In the genomic region with DNA sequence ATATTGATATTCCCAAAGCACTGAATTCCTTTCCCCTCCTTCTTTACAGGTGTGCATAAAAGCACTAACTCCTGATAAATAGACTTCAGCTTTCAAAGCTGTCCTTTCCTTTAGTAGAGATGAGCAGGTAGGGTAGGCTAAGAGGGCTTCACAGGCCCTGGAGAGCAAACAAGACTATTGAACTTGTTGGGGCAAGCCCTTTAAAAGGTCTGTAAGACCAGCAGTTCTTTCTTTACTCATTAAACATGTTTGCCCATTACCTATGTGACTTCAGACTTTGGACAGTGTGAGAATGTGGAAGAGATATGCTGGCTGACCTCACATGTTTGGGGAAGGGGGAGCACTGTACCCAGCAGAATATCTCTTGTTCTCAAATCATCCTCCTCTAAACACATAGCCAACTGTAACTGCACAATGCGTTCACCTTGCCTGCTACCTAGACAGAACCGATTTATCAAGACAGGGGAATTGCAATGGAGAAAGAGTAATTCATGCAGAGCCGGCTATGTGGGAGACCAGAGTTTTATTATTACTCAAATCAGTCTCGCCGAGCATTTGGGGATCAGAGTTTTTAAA, we compare ENCODE assay signal across 2 cellular contexts.
A peak's percentile ranks its signal among the peaks of the same experiment; 100 is the strongest.
TF ChIP-seq lines count a peak whose summit lies in the region.

No MANE protein-coding gene starts in this region.

TF ChIP-seq in H1, 55 proteins besides CTCF, POLR2A, EP300 and RAD21:
- TF ChIP-seq EZH2 (IDR thresholded peaks at IDR 0.05; ENCODE audit: low read depth, low read length, severe bottlenecking) = no peak
- TF ChIP-seq CBX5 (IDR thresholded peaks at IDR 0.05; ENCODE audit: low read depth, low read length) = no peak
- no peak for TF ChIP-seq NANOG (IDR thresholded peaks at IDR 0.05; ENCODE audit: insufficient read depth, low read depth, low read length, poor library complexity, severe bottlenecking)
- TF ChIP-seq YY1 (IDR thresholded peaks at IDR 0.05; ENCODE audit: low read depth, low read length) = no peak
- no peak for TF ChIP-seq SIN3A (conservative IDR thresholded peaks at IDR 0.05 in 1 of 2, IDR thresholded peaks at IDR 0.05 in 1 of 2; ENCODE audit: low read depth in 1 of 2, low read length in 2 of 2)
- TF ChIP-seq KDM5A (IDR thresholded peaks at IDR 0.05; ENCODE audit: low read length) = no peak
- no peak for TF ChIP-seq RNF2 (IDR thresholded peaks at IDR 0.05; ENCODE audit: borderline replicate concordance, low read depth, low read length, missing control alignments, poor library complexity, severe bottlenecking)
- no peak for TF ChIP-seq PHF8 (conservative IDR thresholded peaks at IDR 0.05; ENCODE audit: low read depth, low read length)
- TF ChIP-seq CHD1 (IDR thresholded peaks at IDR 0.05; ENCODE audit: low read depth, low read length) = no peak
- TF ChIP-seq TBP (IDR thresholded peaks at IDR 0.05; ENCODE audit: low read depth, low read length) = no peak
- no peak for TF ChIP-seq KDM1A (IDR thresholded peaks at IDR 0.05; ENCODE audit: borderline replicate concordance, low read length)

TF ChIP-seq in HepG2, 621 proteins besides CTCF, POLR2A, EP300 and RAD21 (continues in another document):
- TF ChIP-seq, protein P1, sequence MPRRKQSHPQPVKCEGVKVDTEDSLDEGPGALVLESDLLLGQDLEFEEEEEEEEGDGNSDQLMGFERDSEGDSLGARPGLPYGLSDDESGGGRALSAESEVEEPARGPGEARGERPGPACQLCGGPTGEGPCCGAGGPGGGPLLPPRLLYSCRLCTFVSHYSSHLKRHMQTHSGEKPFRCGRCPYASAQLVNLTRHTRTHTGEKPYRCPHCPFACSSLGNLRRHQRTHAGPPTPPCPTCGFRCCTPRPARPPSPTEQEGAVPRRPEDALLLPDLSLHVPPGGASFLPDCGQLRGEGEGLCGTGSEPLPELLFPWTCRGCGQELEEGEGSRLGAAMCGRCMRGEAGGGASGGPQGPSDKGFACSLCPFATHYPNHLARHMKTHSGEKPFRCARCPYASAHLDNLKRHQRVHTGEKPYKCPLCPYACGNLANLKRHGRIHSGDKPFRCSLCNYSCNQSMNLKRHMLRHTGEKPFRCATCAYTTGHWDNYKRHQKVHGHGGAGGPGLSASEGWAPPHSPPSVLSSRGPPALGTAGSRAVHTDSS (CRISPR knock-in tag; conservative IDR thresholded peaks at IDR 0.05) = no peak
- TF ChIP-seq JDP2 (CRISPR knock-in tag; IDR thresholded peaks at IDR 0.05; ENCODE audit: borderline replicate concordance) = no peak
- TF ChIP-seq, protein P2, sequence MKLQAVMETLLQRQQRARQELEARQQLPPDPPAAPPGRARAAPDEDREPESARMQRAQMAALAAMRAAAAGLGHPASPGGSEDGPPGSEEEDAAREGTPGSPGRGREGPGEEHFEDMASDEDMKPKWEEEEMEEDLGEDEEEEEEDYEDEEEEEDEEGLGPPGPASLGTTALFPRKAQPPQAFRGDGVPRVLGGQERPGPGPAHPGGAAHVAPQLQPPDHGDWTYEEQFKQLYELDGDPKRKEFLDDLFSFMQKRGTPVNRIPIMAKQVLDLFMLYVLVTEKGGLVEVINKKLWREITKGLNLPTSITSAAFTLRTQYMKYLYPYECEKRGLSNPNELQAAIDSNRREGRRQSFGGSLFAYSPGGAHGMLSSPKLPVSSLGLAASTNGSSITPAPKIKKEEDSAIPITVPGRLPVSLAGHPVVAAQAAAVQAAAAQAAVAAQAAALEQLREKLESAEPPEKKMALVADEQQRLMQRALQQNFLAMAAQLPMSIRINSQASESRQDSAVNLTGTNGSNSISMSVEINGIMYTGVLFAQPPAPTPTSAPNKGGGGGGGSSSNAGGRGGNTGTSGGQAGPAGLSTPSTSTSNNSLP (IDR thresholded peaks at IDR 0.05; ENCODE audit: low read depth, low read length) = peak; percentile 71; the same call in 1 of the 2 replicates
- TF ChIP-seq ZNF670 (CRISPR knock-in tag; IDR thresholded peaks at IDR 0.05; ENCODE audit: borderline replicate concordance) = 0 out of 2 replicates have a peak, but pooled peaks have one; percentile 52
- TF ChIP-seq, protein P3, sequence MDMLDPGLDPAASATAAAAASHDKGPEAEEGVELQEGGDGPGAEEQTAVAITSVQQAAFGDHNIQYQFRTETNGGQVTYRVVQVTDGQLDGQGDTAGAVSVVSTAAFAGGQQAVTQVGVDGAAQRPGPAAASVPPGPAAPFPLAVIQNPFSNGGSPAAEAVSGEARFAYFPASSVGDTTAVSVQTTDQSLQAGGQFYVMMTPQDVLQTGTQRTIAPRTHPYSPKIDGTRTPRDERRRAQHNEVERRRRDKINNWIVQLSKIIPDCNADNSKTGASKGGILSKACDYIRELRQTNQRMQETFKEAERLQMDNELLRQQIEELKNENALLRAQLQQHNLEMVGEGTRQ (IDR thresholded peaks at IDR 0.05; ENCODE audit: low read depth, low read length) = no peak
- TF ChIP-seq, protein P3 (CRISPR knock-in tag; IDR thresholded peaks at IDR 0.05; ENCODE audit: borderline replicate concordance) = peak; percentile 47; the same call in 1 of the 2 replicates
- TF ChIP-seq, protein P4, sequence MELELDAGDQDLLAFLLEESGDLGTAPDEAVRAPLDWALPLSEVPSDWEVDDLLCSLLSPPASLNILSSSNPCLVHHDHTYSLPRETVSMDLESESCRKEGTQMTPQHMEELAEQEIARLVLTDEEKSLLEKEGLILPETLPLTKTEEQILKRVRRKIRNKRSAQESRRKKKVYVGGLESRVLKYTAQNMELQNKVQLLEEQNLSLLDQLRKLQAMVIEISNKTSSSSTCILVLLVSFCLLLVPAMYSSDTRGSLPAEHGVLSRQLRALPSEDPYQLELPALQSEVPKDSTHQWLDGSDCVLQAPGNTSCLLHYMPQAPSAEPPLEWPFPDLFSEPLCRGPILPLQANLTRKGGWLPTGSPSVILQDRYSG (CRISPR knock-in tag; IDR thresholded peaks at IDR 0.05) = no peak
- TF ChIP-seq, protein P5, sequence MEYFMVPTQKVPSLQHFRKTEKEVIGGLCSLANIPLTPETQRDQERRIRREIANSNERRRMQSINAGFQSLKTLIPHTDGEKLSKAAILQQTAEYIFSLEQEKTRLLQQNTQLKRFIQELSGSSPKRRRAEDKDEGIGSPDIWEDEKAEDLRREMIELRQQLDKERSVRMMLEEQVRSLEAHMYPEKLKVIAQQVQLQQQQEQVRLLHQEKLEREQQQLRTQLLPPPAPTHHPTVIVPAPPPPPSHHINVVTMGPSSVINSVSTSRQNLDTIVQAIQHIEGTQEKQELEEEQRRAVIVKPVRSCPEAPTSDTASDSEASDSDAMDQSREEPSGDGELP (IDR thresholded peaks at IDR 0.05; ENCODE audit: borderline replicate concordance, low read depth) = peak; percentile 77; the same call in 1 of the 2 replicates
- TF ChIP-seq TBX3 (IDR thresholded peaks at IDR 0.05; ENCODE audit: borderline replicate concordance) = peak; percentile 70; the same call in 1 of the 2 replicates
- TF ChIP-seq MEIS1 (CRISPR knock-in tag; IDR thresholded peaks at IDR 0.05; ENCODE audit: borderline replicate concordance) = 0 out of 2 replicates have a peak, but pooled peaks have one; percentile 45
- TF ChIP-seq, protein P6, sequence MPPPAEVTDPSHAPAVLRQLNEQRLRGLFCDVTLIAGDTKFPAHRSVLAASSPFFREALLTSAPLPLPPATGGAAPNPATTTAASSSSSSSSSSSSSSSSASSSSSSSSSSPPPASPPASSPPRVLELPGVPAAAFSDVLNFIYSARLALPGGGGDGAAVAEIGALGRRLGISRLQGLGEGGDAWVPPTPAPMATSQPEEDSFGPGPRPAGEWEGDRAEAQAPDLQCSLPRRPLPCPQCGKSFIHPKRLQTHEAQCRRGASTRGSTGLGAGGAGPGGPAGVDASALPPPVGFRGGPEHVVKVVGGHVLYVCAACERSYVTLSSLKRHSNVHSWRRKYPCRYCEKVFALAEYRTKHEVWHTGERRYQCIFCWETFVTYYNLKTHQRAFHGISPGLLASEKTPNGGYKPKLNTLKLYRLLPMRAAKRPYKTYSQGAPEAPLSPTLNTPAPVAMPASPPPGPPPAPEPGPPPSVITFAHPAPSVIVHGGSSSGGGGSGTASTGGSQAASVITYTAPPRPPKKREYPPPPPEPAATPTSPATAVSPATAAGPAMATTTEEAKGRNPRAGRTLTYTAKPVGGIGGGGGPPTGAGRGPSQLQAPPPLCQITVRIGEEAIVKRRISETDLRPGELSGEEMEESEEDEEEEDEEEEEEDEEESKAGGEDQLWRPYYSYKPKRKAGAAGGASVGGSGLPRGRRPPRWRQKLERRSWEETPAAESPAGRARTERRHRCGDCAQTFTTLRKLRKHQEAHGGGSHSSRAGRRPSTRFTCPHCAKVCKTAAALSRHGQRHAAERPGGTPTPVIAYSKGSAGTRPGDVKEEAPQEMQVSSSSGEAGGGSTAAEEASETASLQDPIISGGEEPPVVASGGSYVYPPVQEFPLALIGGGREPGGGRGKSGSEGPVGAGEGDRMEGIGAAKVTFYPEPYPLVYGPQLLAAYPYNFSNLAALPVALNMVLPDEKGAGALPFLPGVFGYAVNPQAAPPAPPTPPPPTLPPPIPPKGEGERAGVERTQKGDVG (CRISPR knock-in tag; IDR thresholded peaks at IDR 0.05; ENCODE audit: borderline replicate concordance) = no peak
- TF ChIP-seq, protein P7, sequence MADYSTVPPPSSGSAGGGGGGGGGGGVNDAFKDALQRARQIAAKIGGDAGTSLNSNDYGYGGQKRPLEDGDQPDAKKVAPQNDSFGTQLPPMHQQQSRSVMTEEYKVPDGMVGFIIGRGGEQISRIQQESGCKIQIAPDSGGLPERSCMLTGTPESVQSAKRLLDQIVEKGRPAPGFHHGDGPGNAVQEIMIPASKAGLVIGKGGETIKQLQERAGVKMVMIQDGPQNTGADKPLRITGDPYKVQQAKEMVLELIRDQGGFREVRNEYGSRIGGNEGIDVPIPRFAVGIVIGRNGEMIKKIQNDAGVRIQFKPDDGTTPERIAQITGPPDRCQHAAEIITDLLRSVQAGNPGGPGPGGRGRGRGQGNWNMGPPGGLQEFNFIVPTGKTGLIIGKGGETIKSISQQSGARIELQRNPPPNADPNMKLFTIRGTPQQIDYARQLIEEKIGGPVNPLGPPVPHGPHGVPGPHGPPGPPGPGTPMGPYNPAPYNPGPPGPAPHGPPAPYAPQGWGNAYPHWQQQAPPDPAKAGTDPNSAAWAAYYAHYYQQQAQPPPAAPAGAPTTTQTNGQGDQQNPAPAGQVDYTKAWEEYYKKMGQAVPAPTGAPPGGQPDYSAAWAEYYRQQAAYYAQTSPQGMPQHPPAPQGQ (CRISPR knock-in tag; IDR thresholded peaks at IDR 0.05; ENCODE audit: borderline replicate concordance) = no peak
- TF ChIP-seq ZNF337 (CRISPR knock-in tag; IDR thresholded peaks at IDR 0.05; ENCODE audit: borderline replicate concordance, low read depth) = 0 out of 2 replicates have a peak, but pooled peaks have one; percentile 67
- no peak for TF ChIP-seq BORCS8-MEF2B (CRISPR knock-in tag; IDR thresholded peaks at IDR 0.05)
- TF ChIP-seq, protein P8, sequence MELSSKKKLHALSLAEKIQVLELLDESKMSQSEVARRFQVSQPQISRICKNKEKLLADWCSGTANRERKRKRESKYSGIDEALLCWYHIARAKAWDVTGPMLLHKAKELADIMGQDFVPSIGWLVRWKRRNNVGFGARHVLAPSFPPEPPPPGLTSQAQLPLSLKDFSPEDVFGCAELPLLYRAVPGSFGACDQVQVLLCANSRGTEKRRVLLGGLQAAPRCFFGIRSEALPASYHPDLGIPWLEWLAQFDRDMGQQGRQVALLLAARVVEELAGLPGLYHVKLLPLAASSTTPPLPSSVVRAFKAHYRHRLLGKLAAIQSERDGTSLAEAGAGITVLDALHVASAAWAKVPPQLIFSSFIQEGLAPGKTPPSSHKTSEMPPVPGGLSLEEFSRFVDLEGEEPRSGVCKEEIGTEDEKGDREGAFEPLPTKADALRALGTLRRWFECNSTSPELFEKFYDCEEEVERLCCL (CRISPR knock-in tag; IDR thresholded peaks at IDR 0.05; ENCODE audit: borderline replicate concordance) = no peak
- 0 out of 2 replicates have a peak, but pooled peaks have one; percentile 57 for TF ChIP-seq ZNF124 (CRISPR knock-in tag; IDR thresholded peaks at IDR 0.05)
- TF ChIP-seq DR1 (CRISPR knock-in tag; IDR thresholded peaks at IDR 0.05) = peak; percentile 43; the same call in 1 of the 2 replicates
- no peak for TF ChIP-seq ZSCAN9 (CRISPR knock-in tag; IDR thresholded peaks at IDR 0.05; ENCODE audit: borderline replicate concordance)
- TF ChIP-seq, protein P9, sequence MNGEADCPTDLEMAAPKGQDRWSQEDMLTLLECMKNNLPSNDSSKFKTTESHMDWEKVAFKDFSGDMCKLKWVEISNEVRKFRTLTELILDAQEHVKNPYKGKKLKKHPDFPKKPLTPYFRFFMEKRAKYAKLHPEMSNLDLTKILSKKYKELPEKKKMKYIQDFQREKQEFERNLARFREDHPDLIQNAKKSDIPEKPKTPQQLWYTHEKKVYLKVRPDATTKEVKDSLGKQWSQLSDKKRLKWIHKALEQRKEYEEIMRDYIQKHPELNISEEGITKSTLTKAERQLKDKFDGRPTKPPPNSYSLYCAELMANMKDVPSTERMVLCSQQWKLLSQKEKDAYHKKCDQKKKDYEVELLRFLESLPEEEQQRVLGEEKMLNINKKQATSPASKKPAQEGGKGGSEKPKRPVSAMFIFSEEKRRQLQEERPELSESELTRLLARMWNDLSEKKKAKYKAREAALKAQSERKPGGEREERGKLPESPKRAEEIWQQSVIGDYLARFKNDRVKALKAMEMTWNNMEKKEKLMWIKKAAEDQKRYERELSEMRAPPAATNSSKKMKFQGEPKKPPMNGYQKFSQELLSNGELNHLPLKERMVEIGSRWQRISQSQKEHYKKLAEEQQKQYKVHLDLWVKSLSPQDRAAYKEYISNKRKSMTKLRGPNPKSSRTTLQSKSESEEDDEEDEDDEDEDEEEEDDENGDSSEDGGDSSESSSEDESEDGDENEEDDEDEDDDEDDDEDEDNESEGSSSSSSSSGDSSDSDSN (CRISPR knock-in tag; IDR thresholded peaks at IDR 0.05) = peak; percentile 29; the same call in 1 of the 2 replicates
- no peak for TF ChIP-seq CENPX (CRISPR knock-in tag; IDR thresholded peaks at IDR 0.05)
- TF ChIP-seq, protein P10, sequence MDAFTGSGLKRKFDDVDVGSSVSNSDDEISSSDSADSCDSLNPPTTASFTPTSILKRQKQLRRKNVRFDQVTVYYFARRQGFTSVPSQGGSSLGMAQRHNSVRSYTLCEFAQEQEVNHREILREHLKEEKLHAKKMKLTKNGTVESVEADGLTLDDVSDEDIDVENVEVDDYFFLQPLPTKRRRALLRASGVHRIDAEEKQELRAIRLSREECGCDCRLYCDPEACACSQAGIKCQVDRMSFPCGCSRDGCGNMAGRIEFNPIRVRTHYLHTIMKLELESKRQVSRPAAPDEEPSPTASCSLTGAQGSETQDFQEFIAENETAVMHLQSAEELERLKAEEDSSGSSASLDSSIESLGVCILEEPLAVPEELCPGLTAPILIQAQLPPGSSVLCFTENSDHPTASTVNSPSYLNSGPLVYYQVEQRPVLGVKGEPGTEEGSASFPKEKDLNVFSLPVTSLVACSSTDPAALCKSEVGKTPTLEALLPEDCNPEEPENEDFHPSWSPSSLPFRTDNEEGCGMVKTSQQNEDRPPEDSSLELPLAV (CRISPR knock-in tag; conservative IDR thresholded peaks at IDR 0.05; ENCODE audit: low read depth) = no peak
- TF ChIP-seq ZNF549 (CRISPR knock-in tag; IDR thresholded peaks at IDR 0.05) = no peak
- TF ChIP-seq, protein P11, sequence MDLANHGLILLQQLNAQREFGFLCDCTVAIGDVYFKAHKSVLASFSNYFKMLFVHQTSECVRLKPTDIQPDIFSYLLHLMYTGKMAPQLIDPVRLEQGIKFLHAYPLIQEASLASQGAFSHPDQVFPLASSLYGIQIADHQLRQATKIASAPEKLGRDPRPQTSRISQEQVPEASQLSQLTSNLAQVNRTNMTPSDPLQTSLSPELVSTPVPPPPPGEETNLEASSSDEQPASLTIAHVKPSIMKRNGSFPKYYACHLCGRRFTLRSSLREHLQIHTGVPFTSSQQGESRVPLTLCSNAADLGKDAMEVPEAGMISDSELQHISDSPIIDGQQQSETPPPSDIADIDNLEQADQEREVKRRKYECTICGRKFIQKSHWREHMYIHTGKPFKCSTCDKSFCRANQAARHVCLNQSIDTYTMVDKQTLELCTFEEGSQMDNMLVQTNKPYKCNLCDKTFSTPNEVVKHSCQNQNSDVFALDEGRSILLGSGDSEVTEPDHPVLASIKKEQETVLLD (CRISPR knock-in tag; IDR thresholded peaks at IDR 0.05; ENCODE audit: low read depth) = no peak
